In genomic region chr6:79201935-79202334, GRCh38 we compare ENCODE assay signal across 22 cellular contexts. TPM values are rescaled to one million over a fixed set of nuclear protein-coding genes. Genes with fewer than 3 reads are reported as not detected.
A peak's percentile ranks its signal among the peaks of the same experiment; 100 is the strongest.
DNase-seq lines count a peak whose midpoint lies in the region; ATAC-seq and TF ChIP-seq lines count a peak whose summit lies in the region.
"Had no signal": no experiment of that assay in that cellular context is flagged by ENCODE, and none has a peak within 500 bp of the region (broad histone marks: within the 10 kb centered on the region; RNA-seq: fewer than 3 reads in every experiment).

No MANE protein-coding gene starts in this region.

- H4K91ac ChIP-seq in H9 (ENCODE audit: insufficient read length, low read depth, low read length) = no peak overlapping the region

- no CpG with 5 or more reads among the region's 3 CpGs for WGBS in H9 (ENCODE audit: extremely low coverage, insufficient read length, low lambda C conversion rate)

- no peak overlapping the region for H3K56ac ChIP-seq in H9 (ENCODE audit: insufficient read length, low read depth, low read length)

- intact Hi-C loops in posterior vena cava (cut with DNase I) = no loop called here

- H3K4ac ChIP-seq in H9 (ENCODE audit: low read depth, low read length) = no peak overlapping the region

- H3K18ac ChIP-seq in H9 (ENCODE audit: insufficient read length, low read depth, low read length) = no peak overlapping the region

- H2BK5ac ChIP-seq in H9 (ENCODE audit: insufficient read length, low read length) = no peak overlapping the region

- H2BK12ac ChIP-seq in H9 (ENCODE audit: insufficient read length, low read depth, low read length) = no peak overlapping the region

- no peaks in the 10 kb centered on the region for H3K27me3 Mint-ChIP-seq in activated T-cell treated with anti-CD3 and anti-CD28 coated beads, Interleukin-2, amount 50 U/mL, for 24 hours
- no peaks in the 10 kb centered on the region for H3K27me3 Mint-ChIP-seq in H9 (ENCODE audit: low read depth)
- H3K27me3 Mint-ChIP-seq in effector memory CD8-positive, alpha-beta T cell = no peaks in the 10 kb centered on the region
- H3K27me3 Mint-ChIP-seq: CD4-positive, alpha-beta T cell had no signal

- no peak overlapping the region for H2BK20ac ChIP-seq in H9 (ENCODE audit: low read depth, low read length, poor library complexity, severe bottlenecking)

- no peak for TF ChIP-seq CTCF in H9 (conservative IDR thresholded peaks at IDR 0.05)

- no peak overlapping the region for H3K4me3 Mint-ChIP-seq in activated T-cell treated with anti-CD3 and anti-CD28 coated beads, Interleukin-2, amount 50 U/mL, for 24 hours
- no peak overlapping the region for H3K4me3 Mint-ChIP-seq in H9
- H3K4me3 Mint-ChIP-seq in effector memory CD8-positive, alpha-beta T cell = no peak overlapping the region
- H3K4me3 Mint-ChIP-seq: CD4-positive, alpha-beta T cell had no signal

- peak overlapping the region; percentile 32 for H3K27ac Mint-ChIP-seq in activated T-cell treated with anti-CD3 and anti-CD28 coated beads, Interleukin-2, amount 50 U/mL, for 24 hours
- H3K27ac Mint-ChIP-seq in H9 = peak overlapping the region in 2 of 3 experiments; percentile 17 to 21; a peak in 1 of 7 replicates
- H3K27ac Mint-ChIP-seq in effector memory CD8-positive, alpha-beta T cell = no peak overlapping the region
- H3K27ac Mint-ChIP-seq: CD4-positive, alpha-beta T cell had no signal

- DNase-seq in activated T-cell treated with anti-CD3 and anti-CD28 coated beads, Interleukin-2, amount 50 U/mL, for 24 hours = no peak
- DNase-seq in activated T-cell treated with anti-CD3 and anti-CD28 coated beads for 4 hours (no peak), H9 (no peak), amniotic epithelial cell (ENCODE audit: low read depth) (peak; percentile 11), putamen (ENCODE audit: low spot score) (peak; percentile 24), posterior vena cava (ENCODE audit: low spot score) (no peak)
- no peak for DNase-seq in effector memory CD8-positive, alpha-beta T cell
- DNase-seq: CD4-positive, alpha-beta T cell; DMS53; GM23248; NCI-H1092 treated with DMSO at 0.1 percent for 48 hours; NCI-H1436; NCI-H187; NCI-H2081 treated with DMSO at 0.1 percent for 48 hours; NCI-H2171; NCI-H226; NCI-H510A; OCI-M1; Peyer's patch; SHP77 treated with DMSO at 0.1 percent for 48 hours had no signal

- no peaks in the 10 kb centered on the region for H3K27me3 ChIP-seq in H9 (ENCODE audit: insufficient read depth, low read length)
- H3K27me3 ChIP-seq: BLaER1, Peyer's patch had no signal

- H3K4me1 Mint-ChIP-seq in activated T-cell treated with anti-CD3 and anti-CD28 coated beads, Interleukin-2, amount 50 U/mL, for 24 hours (ENCODE audit: low read depth) = peaks cover 3% of the 10 kb centered on the region
- H3K4me1 Mint-ChIP-seq in H9 = peaks cover 11 to 21% of the 10 kb centered on the region in 2 experiments
- H3K4me1 Mint-ChIP-seq in effector memory CD8-positive, alpha-beta T cell (ENCODE audit: low read depth in 2 of 2) = no peaks in the 10 kb centered on the region

- H3K27ac ChIP-seq in H9 (ENCODE audit: insufficient read length, low read depth, low read length) = no peak overlapping the region
- H3K27ac ChIP-seq: BLaER1, GM23248, Peyer's patch had no signal

- H4K8ac ChIP-seq in H9 (replicated peaks; ENCODE audit: insufficient read length, low read depth, low read length) = no peak overlapping the region

- no peak overlapping the region for H2BK15ac ChIP-seq in H9 (ENCODE audit: low read depth, low read length)

- 0 out of 2 replicates have a peak, but pooled peaks cover 2% of the 10 kb centered on the region for H3K79me2 ChIP-seq in H9 (ENCODE audit: insufficient read depth, low read length)

- H3K4me1 ChIP-seq in H9 (ENCODE audit: insufficient read depth, low read length) = no peaks in the 10 kb centered on the region
- H3K4me1 ChIP-seq: BLaER1, HAP-1, Peyer's patch had no signal

- no peaks in the 10 kb centered on the region for H3K79me1 ChIP-seq in H9 (ENCODE audit: insufficient read depth, low read depth, low read length, poor library complexity, severe bottlenecking)

- H3K4me2 ChIP-seq in H9 (ENCODE audit: insufficient read depth, insufficient read length, low read length) = no peak overlapping the region
- H3K4me2 ChIP-seq: BLaER1 had no signal

- no peak overlapping the region for H3K23ac ChIP-seq in H9 (ENCODE audit: insufficient read length, low read depth, low read length)

- no peaks in the 10 kb centered on the region for H4K20me1 ChIP-seq in H9 (ENCODE audit: control insufficient read depth, insufficient read depth, insufficient read length)
- H4K20me1 ChIP-seq: BLaER1 had no signal

- H3K36me3 Mint-ChIP-seq in activated T-cell treated with anti-CD3 and anti-CD28 coated beads, Interleukin-2, amount 50 U/mL, for 24 hours (ENCODE audit: low read depth) = peaks cover 53% of the 10 kb centered on the region
- H3K36me3 Mint-ChIP-seq in H9 (ENCODE audit: insufficient read depth in 1 of 3, low read depth in 3 of 3) = peaks cover 25 to 52% (median 42%) of the 10 kb centered on the region in 3 experiments; a peak in 6 of 7 replicates
- peaks cover 15% of the 10 kb centered on the region for H3K36me3 Mint-ChIP-seq in effector memory CD8-positive, alpha-beta T cell (ENCODE audit: insufficient read depth)

- no peak overlapping the region for H2BK120ac ChIP-seq in H9 (ENCODE audit: low read depth, low read length, poor library complexity, severe bottlenecking)

- H2AK5ac ChIP-seq in H9 (ENCODE audit: insufficient read length, low read length) = no peak overlapping the region

- H4K5ac ChIP-seq in H9 (ENCODE audit: insufficient read length, low read depth, low read length) = no peak overlapping the region

- no peaks in the 10 kb centered on the region for H3K9me3 Mint-ChIP-seq in activated T-cell treated with anti-CD3 and anti-CD28 coated beads, Interleukin-2, amount 50 U/mL, for 24 hours
- H3K9me3 Mint-ChIP-seq in H9 = no peaks in the 10 kb centered on the region
- H3K9me3 Mint-ChIP-seq in effector memory CD8-positive, alpha-beta T cell = no peaks in the 10 kb centered on the region
- H3K9me3 Mint-ChIP-seq: CD4-positive, alpha-beta T cell had no signal

- no peak overlapping the region for H3T11ph ChIP-seq in H9 (ENCODE audit: low read length)

- no peak overlapping the region for H3K9ac ChIP-seq in H9 (ENCODE audit: extremely low read depth, insufficient read length, low read length)
- H3K9ac ChIP-seq: BLaER1, GM23248 had no signal

- no peak overlapping the region for H3K14ac ChIP-seq in H9 (ENCODE audit: insufficient read depth, low read length)

- H2AFZ ChIP-seq in H9 (ENCODE audit: low read length) = no peak overlapping the region
- H2AFZ ChIP-seq: GM23248 had no signal

- H3K23me2 ChIP-seq in H9 (ENCODE audit: insufficient read length, low read depth, low read length, poor library complexity, severe bottlenecking) = no peaks in the 10 kb centered on the region

- ATAC-seq in effector memory CD8-positive, alpha-beta T cell (replicated peaks) = no peak

- no peaks in the 10 kb centered on the region for H3K9me3 ChIP-seq in H9 (ENCODE audit: control insufficient read depth, low read depth, low read length)
- H3K9me3 ChIP-seq: BLaER1, HAP-1, Peyer's patch had no signal

RNA-seq across cellular contexts. Expression of gene HMGN3, which starts 32.5 kb away (rescaled TPM):
- 183 and 188 TPM in 2 replicates for total RNA-seq in H9 (2021)
- 10 to 100 TPM; 33.3 to 61.1 TPM for total RNA-seq in posterior vena cava

Comparison
In these comparisons a context has a peak if more than half of its experiments do, and no peak if none do; other contexts are left out.
1. DNase-seq: peak in amniotic epithelial cell (single experiment) and putamen (single experiment); none in activated T-cell treated with anti-CD3 and anti-CD28 coated beads, Interleukin-2, amount 50 U/mL, for 24 hours (single experiment), activated T-cell treated with anti-CD3 and anti-CD28 coated beads for 4 hours (single experiment), H9 (single experiment), effector memory CD8-positive, alpha-beta T cell (0 of 3) and posterior vena cava (single experiment).
2. H3K27ac Mint-ChIP-seq: peak in activated T-cell treated with anti-CD3 and anti-CD28 coated beads, Interleukin-2, amount 50 U/mL, for 24 hours (single experiment) and H9 (2 of 3); none in effector memory CD8-positive, alpha-beta T cell (0 of 2).